ENCODE assay signal across 8 cellular contexts in the genomic region with DNA sequence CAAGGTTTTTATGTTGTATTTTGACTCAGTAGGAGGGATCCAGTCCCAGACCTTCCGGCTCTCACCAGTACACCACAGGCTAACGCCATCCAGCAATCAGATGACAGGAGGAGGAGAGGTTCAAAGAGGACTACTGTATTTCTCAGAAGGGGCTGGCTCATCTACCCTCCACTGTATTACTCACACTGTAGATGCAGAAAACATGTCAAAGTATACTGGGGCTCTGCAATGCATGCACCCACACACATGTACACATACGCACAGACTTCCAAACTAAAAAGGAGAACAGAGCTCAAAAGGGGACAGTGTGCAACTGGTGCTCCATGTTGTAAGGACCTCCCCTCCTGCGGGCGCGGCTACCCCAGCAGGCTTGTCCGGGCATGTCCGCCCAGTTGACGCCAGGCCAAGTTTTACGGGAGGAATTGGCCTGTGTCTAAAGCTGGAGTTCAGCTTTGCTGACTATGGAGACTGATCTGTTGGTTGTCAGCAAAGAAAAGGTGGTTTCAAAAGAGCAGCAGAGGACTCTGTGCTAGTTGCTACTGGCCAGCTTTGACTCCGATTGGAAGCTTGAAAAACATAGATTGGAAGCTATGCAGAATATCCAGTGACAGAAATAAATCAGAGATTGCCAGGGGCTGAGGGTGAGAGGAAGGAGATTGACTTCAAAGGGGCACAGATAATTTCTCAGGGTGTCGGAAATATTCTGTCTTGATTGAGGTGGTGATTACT.
DNase-seq lines count a peak whose midpoint lies in the region; ATAC-seq and TF ChIP-seq lines count a peak whose summit lies in the region.

No MANE protein-coding gene starts in this region.

- no peak for TF ChIP-seq EP300 in stomach (IDR thresholded peaks at IDR 0.05)

- H3K27me3 ChIP-seq in A673 (replicated peaks; ENCODE audit: insufficient read depth, low read depth, low read length, poor library complexity) (no peaks in the 10 kb centered on the region), GM23338 (ENCODE audit: insufficient read depth) (no peaks in the 10 kb centered on the region), OCI-LY3 (ENCODE audit: low read depth, low read length) (peaks cover 10% of the 10 kb centered on the region), stomach (no peaks in the 10 kb centered on the region)

- no peaks in the 10 kb centered on the region for H4K20me1 ChIP-seq in GM23338 (replicated peaks; ENCODE audit: insufficient read depth)
- H4K20me1 ChIP-seq in OCI-LY3 (ENCODE audit: insufficient read depth, low read length): no peaks in the 10 kb centered on the region

- H3K27me3 Mint-ChIP-seq in GM23338 (ENCODE audit: insufficient read depth, low read depth, poor library complexity): peaks cover 7% of the 10 kb centered on the region
- peaks cover 0 to 4% (median 0%) of the 10 kb centered on the region in 5 donors for H3K27me3 Mint-ChIP-seq in naive thymus-derived CD8-positive, alpha-beta T cell

- H3K9me2 ChIP-seq in GM23338 (ENCODE audit: insufficient read depth): peaks cover 6% of the 10 kb centered on the region; the same call in 1 of the 2 replicates

- peaks cover 6% of the 10 kb centered on the region; the same call in 1 of the 3 replicates for H3K36me3 Mint-ChIP-seq in GM23338 (ENCODE audit: low read depth)
- H3K36me3 Mint-ChIP-seq in naive thymus-derived CD8-positive, alpha-beta T cell: peaks cover 0 to 5% (median 3%) of the 10 kb centered on the region in 3 donors

- H3K9me3 ChIP-seq in A673 (ENCODE audit: low read depth, low read length, poor library complexity, severe bottlenecking) (peaks cover 3% of the 10 kb centered on the region), OCI-LY3 (ENCODE audit: insufficient read depth, low read length) (no peaks in the 10 kb centered on the region), stomach (peaks cover 0 to 4% (median under 1%) of the 10 kb centered on the region in 4 donors)

- peaks cover 29% of the 10 kb centered on the region for H3K4me1 Mint-ChIP-seq in GM23338
- H3K4me1 Mint-ChIP-seq in naive thymus-derived CD8-positive, alpha-beta T cell: peaks cover 3 to 32% (median 15%) of the 10 kb centered on the region in 4 donors

- H3K4me3 Mint-ChIP-seq in GM23338: no peak overlapping the region
- H3K4me3 Mint-ChIP-seq in naive thymus-derived CD8-positive, alpha-beta T cell: no peak overlapping the region

- 26 to 34% (median 27%) methylated on average over 12 of the region's 12 CpGs for WGBS in stomach, 5 donors

- H3K4me3 ChIP-seq in A673 (ENCODE audit: low read depth, low read length, poor library complexity, severe bottlenecking): no peak overlapping the region
- H3K4me3 ChIP-seq in GM23338: no peak overlapping the region
- peak overlapping the region; percentile 22 for H3K4me3 ChIP-seq in OCI-LY3 (ENCODE audit: low read length)
- peak overlapping the region in 1 of 4 donors; percentile 1 for H3K4me3 ChIP-seq in stomach

- DNase-seq in A673 (ENCODE audit: low spot score): peak; percentile 63
- no peak for DNase-seq in GM23338 (ENCODE audit: low spot score)
- DNase-seq in cerebellar cortex (ENCODE audit: low spot score): peak; percentile 82
- DNase-seq in left lobe of liver (ENCODE audit: low spot score): peak; percentile 94
- DNase-seq in stomach: peak; percentile 87
- DNase-seq in naive thymus-derived CD8-positive, alpha-beta T cell: no peak
- no peak for DNase-seq in central memory CD4-positive, alpha-beta T cell

- TF ChIP-seq POLR2A in stomach (IDR thresholded peaks at IDR 0.05): no peak

- no peaks in the 10 kb centered on the region for H3F3A ChIP-seq in GM23338 (replicated peaks; ENCODE audit: low read depth)

- H3K27ac ChIP-seq in A673 (ENCODE audit: low read depth, low read length, poor library complexity, severe bottlenecking) (no peak overlapping the region), GM23338 (ENCODE audit: low read depth) (peak overlapping the region; percentile 45; the same call in 1 of the 2 replicates), OCI-LY3 (ENCODE audit: low read length) (peak overlapping the region; percentile 15), stomach (peak overlapping the region in 4 of 5 donors; percentile 5 to 60 (median 34))

- peak overlapping the region; percentile 38; the same call in 1 of the 2 replicates for H3K9ac ChIP-seq in OCI-LY3 (ENCODE audit: low read length)

- H3K27ac Mint-ChIP-seq in GM23338: peak overlapping the region; percentile 82
- peak overlapping the region in 1 of 10 donors; percentile 55 for H3K27ac Mint-ChIP-seq in naive thymus-derived CD8-positive, alpha-beta T cell

- H3K4me1 ChIP-seq in A673 (ENCODE audit: insufficient read depth, low read length, poor library complexity, severe bottlenecking): no peaks in the 10 kb centered on the region
- H3K4me1 ChIP-seq in GM23338 (ENCODE audit: insufficient read depth): no peaks in the 10 kb centered on the region; the same call in 1 of the 2 replicates
- H3K4me1 ChIP-seq in OCI-LY3 (ENCODE audit: low read length): peaks cover 46% of the 10 kb centered on the region
- H3K4me1 ChIP-seq in stomach: peaks cover 9 to 31% (median 18%) of the 10 kb centered on the region in 4 donors

- H3K36me3 ChIP-seq in A673 (ENCODE audit: insufficient read depth, low read length, poor library complexity, severe bottlenecking): no peaks in the 10 kb centered on the region
- H3K36me3 ChIP-seq in GM23338 (ENCODE audit: insufficient read depth): no peaks in the 10 kb centered on the region; the same call in 1 of the 2 replicates
- no peaks in the 10 kb centered on the region for H3K36me3 ChIP-seq in OCI-LY3 (replicated peaks; ENCODE audit: low read depth, low read length)
- H3K36me3 ChIP-seq in stomach: no peaks in the 10 kb centered on the region

- TF ChIP-seq CTCF in A673 (conservative IDR thresholded peaks at IDR 0.05; ENCODE audit: low read depth, low read length) (no peak), GM23338 (conservative IDR thresholded peaks at IDR 0.05; ENCODE audit: low read depth in 2 of 2) (no peak), OCI-LY3 (IDR thresholded peaks at IDR 0.05; ENCODE audit: low read depth, low read length) (no peak), stomach (IDR thresholded peaks at IDR 0.05) (no peak)

- H3K9me3 Mint-ChIP-seq in GM23338: peaks cover 6% of the 10 kb centered on the region; the same call in 2 of the 3 replicates
- peaks cover 0 to 7% (median 2%) of the 10 kb centered on the region in 9 donors for H3K9me3 Mint-ChIP-seq in naive thymus-derived CD8-positive, alpha-beta T cell

- ATAC-seq in GM23338: peak; percentile 60
- ATAC-seq in left lobe of liver: peak; percentile 92
- ATAC-seq in naive thymus-derived CD8-positive, alpha-beta T cell: no peak

- no peaks in the 10 kb centered on the region for H3K79me2 ChIP-seq in GM23338 (replicated peaks; ENCODE audit: insufficient read depth)
- H3K79me2 ChIP-seq in OCI-LY3 (ENCODE audit: low read length): no peaks in the 10 kb centered on the region

- intact Hi-C loops in A673 (cut with micrococcal nuclease; ENCODE audit: unreplicated experiment): no loop called here
- intact Hi-C loops in stomach (cut with DNase I; ENCODE audit: low total_unique reads): no loop called here

- CTCF ChIA-PET in A673 (lab: Charles Lee): no interaction called here

- H3K4me2 ChIP-seq in GM23338 (no peak overlapping the region), OCI-LY3 (ENCODE audit: low read length) (peak overlapping the region; percentile 57)

- no TSS peak for BruUV-seq in A673 (replicated peaks; lab: Mats Ljungman, UMichigan)

- H2AFZ ChIP-seq in GM23338 (peak overlapping the region; percentile 14; the same call in 1 of the 2 replicates), OCI-LY3 (ENCODE audit: low read depth, low read length) (peak overlapping the region; percentile 60)

- POLR2A ChIA-PET in A673 (lab: Charles Lee; ENCODE audit: low non-redundant PET): no interaction called here
- POLR2A ChIA-PET in naive thymus-derived CD8-positive, alpha-beta T cell (lab: Charles Lee): no interaction called here

TF ChIP-seq in GM23338, 12 proteins besides CTCF, POLR2A, EP300 and RAD21 (continues in another document):
- TF ChIP-seq STAT1 (IDR thresholded peaks at IDR 0.05; ENCODE audit: unreplicated experiment): no peak
- no peak for TF ChIP-seq ZNF114 (CRISPR knock-in tag; IDR thresholded peaks at IDR 0.05)
- no peak for TF ChIP-seq POLR2AphosphoS5 (IDR thresholded peaks at IDR 0.05; ENCODE audit: low read depth)
- TF ChIP-seq, protein P1, sequence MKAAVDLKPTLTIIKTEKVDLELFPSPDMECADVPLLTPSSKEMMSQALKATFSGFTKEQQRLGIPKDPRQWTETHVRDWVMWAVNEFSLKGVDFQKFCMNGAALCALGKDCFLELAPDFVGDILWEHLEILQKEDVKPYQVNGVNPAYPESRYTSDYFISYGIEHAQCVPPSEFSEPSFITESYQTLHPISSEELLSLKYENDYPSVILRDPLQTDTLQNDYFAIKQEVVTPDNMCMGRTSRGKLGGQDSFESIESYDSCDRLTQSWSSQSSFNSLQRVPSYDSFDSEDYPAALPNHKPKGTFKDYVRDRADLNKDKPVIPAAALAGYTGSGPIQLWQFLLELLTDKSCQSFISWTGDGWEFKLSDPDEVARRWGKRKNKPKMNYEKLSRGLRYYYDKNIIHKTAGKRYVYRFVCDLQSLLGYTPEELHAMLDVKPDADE (IDR thresholded peaks at IDR 0.05): no peak
- no peak for TF ChIP-seq ZNF331 (CRISPR knock-in tag; IDR thresholded peaks at IDR 0.05; ENCODE audit: low read depth)
- no peak for TF ChIP-seq EZH2 (IDR thresholded peaks at IDR 0.05; ENCODE audit: low read depth, unreplicated experiment)
- TF ChIP-seq CREB1 (CRISPR knock-in tag; IDR thresholded peaks at IDR 0.05; ENCODE audit: low read depth): no peak

Comparison
In these comparisons a context has a peak if more than half of its experiments do, and no peak if none do; other contexts are left out.
1. DNase-seq: peak in A673 (single experiment), cerebellar cortex (single experiment), left lobe of liver (single experiment) and stomach (single experiment); none in GM23338 (single experiment), naive thymus-derived CD8-positive, alpha-beta T cell (0 of 10) and central memory CD4-positive, alpha-beta T cell (single experiment).
2. ATAC-seq: peak in GM23338 (single experiment) and left lobe of liver (single experiment); none in naive thymus-derived CD8-positive, alpha-beta T cell (0 of 2).